1 cellular context compared by ENCODE assay signal in the genomic region with DNA sequence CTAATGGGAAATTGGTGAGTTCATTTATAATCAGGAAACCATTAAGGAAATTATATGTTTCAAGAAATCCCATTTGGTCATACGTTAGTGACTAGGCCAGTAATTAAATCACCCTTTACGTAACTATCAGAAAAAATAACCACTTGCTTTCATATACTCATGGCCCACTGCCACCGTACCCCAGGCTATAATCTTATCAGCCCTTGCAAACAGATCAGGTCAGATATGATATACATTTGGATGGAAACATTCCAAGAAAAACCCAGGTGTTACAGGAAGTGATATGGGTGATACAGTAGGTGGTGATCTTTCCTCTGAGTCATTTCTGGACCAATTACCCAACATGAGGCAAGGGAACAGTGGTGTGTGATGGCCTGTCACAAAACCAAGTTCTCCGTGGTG.
TF ChIP-seq lines count a peak whose summit lies in the region.

No MANE protein-coding gene starts in this region.

TF ChIP-seq in K562, 482 proteins besides CTCF, POLR2A, EP300 and RAD21 (continued from another document):
- TF ChIP-seq PML (IDR thresholded peaks at IDR 0.05; ENCODE audit: low read length) = no peak; the same call in 1 of the 2 replicates
- TF ChIP-seq, protein P1, sequence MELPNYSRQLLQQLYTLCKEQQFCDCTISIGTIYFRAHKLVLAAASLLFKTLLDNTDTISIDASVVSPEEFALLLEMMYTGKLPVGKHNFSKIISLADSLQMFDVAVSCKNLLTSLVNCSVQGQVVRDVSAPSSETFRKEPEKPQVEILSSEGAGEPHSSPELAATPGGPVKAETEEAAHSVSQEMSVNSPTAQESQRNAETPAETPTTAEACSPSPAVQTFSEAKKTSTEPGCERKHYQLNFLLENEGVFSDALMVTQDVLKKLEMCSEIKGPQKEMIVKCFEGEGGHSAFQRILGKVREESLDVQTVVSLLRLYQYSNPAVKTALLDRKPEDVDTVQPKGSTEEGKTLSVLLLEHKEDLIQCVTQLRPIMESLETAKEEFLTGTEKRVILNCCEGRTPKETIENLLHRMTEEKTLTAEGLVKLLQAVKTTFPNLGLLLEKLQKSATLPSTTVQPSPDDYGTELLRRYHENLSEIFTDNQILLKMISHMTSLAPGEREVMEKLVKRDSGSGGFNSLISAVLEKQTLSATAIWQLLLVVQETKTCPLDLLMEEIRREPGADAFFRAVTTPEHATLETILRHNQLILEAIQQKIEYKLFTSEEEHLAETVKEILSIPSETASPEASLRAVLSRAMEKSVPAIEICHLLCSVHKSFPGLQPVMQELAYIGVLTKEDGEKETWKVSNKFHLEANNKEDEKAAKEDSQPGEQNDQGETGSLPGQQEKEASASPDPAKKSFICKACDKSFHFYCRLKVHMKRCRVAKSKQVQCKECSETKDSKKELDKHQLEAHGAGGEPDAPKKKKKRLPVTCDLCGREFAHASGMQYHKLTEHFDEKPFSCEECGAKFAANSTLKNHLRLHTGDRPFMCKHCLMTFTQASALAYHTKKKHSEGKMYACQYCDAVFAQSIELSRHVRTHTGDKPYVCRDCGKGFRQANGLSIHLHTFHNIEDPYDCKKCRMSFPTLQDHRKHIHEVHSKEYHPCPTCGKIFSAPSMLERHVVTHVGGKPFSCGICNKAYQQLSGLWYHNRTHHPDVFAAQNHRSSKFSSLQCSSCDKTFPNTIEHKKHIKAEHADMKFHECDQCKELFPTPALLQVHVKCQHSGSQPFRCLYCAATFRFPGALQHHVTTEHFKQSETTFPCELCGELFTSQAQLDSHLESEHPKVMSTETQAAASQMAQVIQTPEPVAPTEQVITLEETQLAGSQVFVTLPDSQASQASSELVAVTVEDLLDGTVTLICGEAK (IDR thresholded peaks at IDR 0.05) = no peak
- TF ChIP-seq, protein P1 (CRISPR knock-in tag; IDR thresholded peaks at IDR 0.05) = no peak
- no peak for TF ChIP-seq ZNF311 (CRISPR knock-in tag; IDR thresholded peaks at IDR 0.05)
- TF ChIP-seq PPARD (CRISPR knock-in tag; IDR thresholded peaks at IDR 0.05) = no peak
- TF ChIP-seq RHOXF2B (CRISPR knock-in tag; conservative IDR thresholded peaks at IDR 0.05) = no peak
